10 cellular contexts compared by ENCODE assay signal in the genomic region with DNA sequence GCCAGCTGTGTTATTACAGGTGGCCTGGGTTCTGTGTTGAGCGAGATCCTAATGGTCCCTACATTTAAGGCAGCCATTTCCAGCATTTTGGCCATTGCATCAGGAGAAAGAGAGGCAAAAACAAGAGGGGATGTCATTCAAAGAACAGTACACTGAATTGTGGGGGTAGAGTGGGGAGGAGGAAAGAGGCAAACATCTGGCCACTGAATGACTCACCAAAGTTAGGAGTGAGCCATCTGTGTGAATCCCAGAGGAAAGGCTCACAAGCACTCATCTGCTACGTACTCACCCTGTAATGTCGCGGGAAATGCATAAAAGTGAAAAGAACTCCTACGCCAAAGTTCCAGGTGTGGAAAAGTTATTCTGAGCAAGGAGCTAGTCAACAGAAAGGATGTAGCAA. TPM values are rescaled to one million over a fixed set of nuclear protein-coding genes. Genes with fewer than 3 reads are reported as not detected.
A peak's percentile ranks its signal among the peaks of the same experiment; 100 is the strongest.
DNase-seq lines count a peak whose midpoint lies in the region; ATAC-seq and TF ChIP-seq lines count a peak whose summit lies in the region.
"Had no signal": no experiment of that assay in that cellular context is flagged by ENCODE, and none has a peak within 500 bp of the region (broad histone marks: within the 10 kb centered on the region; RNA-seq: fewer than 3 reads in every experiment).

No MANE protein-coding gene starts in this region.

- ATAC-seq in Right ventricle myocardium superior (ENCODE audit: poor library complexity) (peak; percentile 72), GM18861 (IDR thresholded peaks at IDR 0.05; ENCODE audit: unreplicated experiment) (no peak)

- no peak overlapping the region for H3K4me3 ChIP-seq in right atrium auricular region

- no peak for TF ChIP-seq CTCF in right atrium auricular region (IDR thresholded peaks at IDR 0.05)

- intact Hi-C loops in Right ventricle myocardium superior (cut with DNase I), result no loop called here

- peaks cover 0 to 21% of the 10 kb centered on the region in 2 donors for H3K4me1 ChIP-seq in right atrium auricular region

- no peaks in the 10 kb centered on the region for H3K9me3 ChIP-seq in right atrium auricular region

- H3K27me3 ChIP-seq in right atrium auricular region (no peaks in the 10 kb centered on the region), layer of hippocampus (ENCODE audit: control insufficient read depth, insufficient read depth, low read length) (no peaks in the 10 kb centered on the region)

- H3K36me3 ChIP-seq in right atrium auricular region, result peaks cover 7% of the 10 kb centered on the region

- DNase-seq in Right ventricle myocardium superior (no peak), right atrium auricular region (ENCODE audit: low spot score) (no peak), NCI-H226 (no peak), KG1 (lab: John Stamatoyannopoulos, UW) (no peak)
- no peak for DNase-seq in activated naive CD4-positive, alpha-beta T cell treated with Interleukin-2 at 50 U/mL for 16 hours
- DNase-seq: AML-193; stimulated activated CD4-positive, alpha-beta T cell treated with anti-CD3 and anti-CD28 coated beads, Interleukin-2, amount 100 ng/mL, for 24 hours had no signal

- H3K27ac ChIP-seq in right atrium auricular region, result peak overlapping the region in 1 of 2 donors; percentile 42
- H3K27ac ChIP-seq in cingulate gyrus (ENCODE audit: low read depth, low read length), result peak overlapping the region; percentile 81
- peak overlapping the region; percentile 58 for H3K27ac ChIP-seq in layer of hippocampus (ENCODE audit: low read depth, low read length)

RNA-seq across cellular contexts. Expression of gene ODF4, which starts 20.1 kb away (rescaled TPM):
- total RNA-seq in Right ventricle myocardium superior (not detected), right atrium auricular region (not detected)

RNA-seq across cellular contexts. Expression of gene RPL26, which starts 23.2 kb away (rescaled TPM):
- total RNA-seq in Right ventricle myocardium superior (939 TPM), right atrium auricular region (1,000 to 10,000 TPM; 1,618 to 2,343 TPM)

RNA-seq across cellular contexts. Expression of gene RNF222, which starts 37.9 kb away (rescaled TPM):
- not detected for total RNA-seq in Right ventricle myocardium superior
- not detected for total RNA-seq in right atrium auricular region

RNA-seq across cellular contexts. Expression of gene ARHGEF15, which starts 49.7 kb away (rescaled TPM):
- total RNA-seq in Right ventricle myocardium superior (17.2 TPM), right atrium auricular region (10 to 100 TPM in 1 of 2 donors, 1 to 10 TPM in 1; 5.9 to 18.7 TPM)
